In the genomic region with DNA sequence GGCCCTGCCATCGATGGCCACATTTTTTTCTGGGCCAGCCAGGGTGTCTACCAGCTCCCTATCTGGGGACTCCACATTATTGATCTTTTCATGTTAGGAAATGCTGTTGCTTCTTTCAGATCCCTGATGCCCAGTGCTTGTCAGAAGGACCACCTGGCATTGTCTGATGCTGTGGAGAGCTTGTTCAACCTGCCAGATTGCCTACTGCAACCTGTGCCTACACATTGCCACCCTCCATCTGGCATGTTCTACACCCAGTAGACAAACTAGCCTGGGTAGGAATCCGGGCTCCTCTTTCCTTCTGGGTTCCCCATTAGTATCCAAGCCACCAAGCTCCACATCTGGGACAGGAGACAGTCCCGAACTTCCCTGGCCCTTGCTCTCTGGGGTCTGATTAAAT, we compare ENCODE assay signal across 3 cellular contexts.
"Had no signal": no experiment of that assay in that cellular context is flagged by ENCODE, and none has a peak within 500 bp of the region (broad histone marks: within the 10 kb centered on the region; RNA-seq: fewer than 3 reads in every experiment).

No MANE protein-coding gene starts in this region.

- H3K4me3 ChIP-seq: GM12878 had no signal

- ATAC-seq: GM12878 had no signal

- DNase-seq: GDM1, GF-D8 had no signal
